Comparison of ENCODE assay signal across 9 cellular contexts in the genomic region with DNA sequence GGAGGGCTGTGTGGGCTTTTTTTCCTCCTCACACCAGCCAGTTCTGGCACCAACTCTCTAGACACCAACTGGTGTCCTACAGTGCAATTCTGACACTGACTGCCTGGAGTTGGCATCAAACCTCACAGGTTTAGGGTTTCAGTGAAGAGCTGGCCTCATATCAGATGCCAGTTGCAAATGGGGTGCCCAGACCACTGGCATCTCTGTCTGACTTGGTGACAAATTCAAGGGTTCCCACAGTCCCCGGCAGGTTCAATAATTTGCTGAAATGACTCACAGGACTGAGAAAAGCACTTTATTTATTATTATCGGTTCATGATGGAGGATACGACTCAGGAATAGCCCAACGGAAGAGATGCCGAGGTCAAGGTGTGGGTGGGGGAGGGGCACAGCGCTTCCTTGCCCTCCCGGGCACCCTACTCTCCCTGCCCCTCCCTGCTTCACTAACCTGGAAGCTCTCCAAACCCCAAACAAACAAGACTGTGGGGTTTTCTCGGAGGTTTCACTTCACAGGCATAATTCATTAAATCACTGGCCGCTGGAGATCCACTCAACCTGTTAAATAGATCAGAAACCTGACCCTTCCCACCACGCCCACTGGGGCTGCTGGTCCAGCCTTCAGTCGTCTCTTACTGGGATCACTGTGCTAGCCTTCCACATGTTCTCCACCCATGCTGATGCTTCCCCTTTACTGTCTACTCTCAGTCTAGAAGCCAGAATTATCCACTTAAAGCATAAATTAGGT. TPM values are rescaled to one million over a fixed set of nuclear protein-coding genes. Genes with fewer than 3 reads are reported as not detected.
A peak's percentile ranks its signal among the peaks of the same experiment; 100 is the strongest.
DNase-seq lines count a peak whose midpoint lies in the region; ATAC-seq, FAIRE-seq and TF ChIP-seq lines count a peak whose summit lies in the region.
"Had no signal": no experiment of that assay in that cellular context is flagged by ENCODE, and none has a peak within 500 bp of the region (broad histone marks: within the 10 kb centered on the region; RNA-seq: fewer than 3 reads in every experiment).

No MANE protein-coding gene starts in this region.

- H3K4me2 ChIP-seq in keratinocyte (ENCODE audit: control insufficient read depth, extremely low read depth, insufficient read depth, low read depth, low read length): peak overlapping the region; percentile 91

- H3K4me3 ChIP-seq in AG04450 (ENCODE audit: low read depth, low read length) (no peak overlapping the region), keratinocyte (ENCODE audit: control insufficient read depth in 2 of 3, extremely low read depth in 1 of 3, insufficient read depth in 2 of 3, low read depth in 1 of 3, low read length in 3 of 3) (no peak overlapping the region)

- TF ChIP-seq POLR2A in H54 (IDR thresholded peaks at IDR 0.05; ENCODE audit: low read depth, low read length): no peak

- no peaks in the 10 kb centered on the region for H4K20me1 ChIP-seq in keratinocyte (ENCODE audit: control insufficient read depth, extremely low read depth, insufficient read depth, low read length)

- peaks cover 14% of the 10 kb centered on the region for H3K4me1 Mint-ChIP-seq in WTC11

- FAIRE-seq in keratinocyte (lab: Jason Lieb, UNC) (peak; percentile 53), H54 (lab: Jason Lieb, UNC) (no peak)
- FAIRE-seq: TTC549 had no signal

- H3K27me3 ChIP-seq in AG04450 (ENCODE audit: control insufficient read depth, insufficient read depth, low read length): no peaks in the 10 kb centered on the region
- H3K27me3 ChIP-seq in keratinocyte (ENCODE audit: control insufficient read depth, extremely low read depth, insufficient read depth, low read length): no peaks in the 10 kb centered on the region

- DNase-seq in AG04450 (ENCODE audit: low read depth, low spot score) (no peak), H4 (ENCODE audit: low spot score) (peak; percentile 14), WTC11 (ENCODE audit: low spot score) (no peak), keratinocyte (ENCODE audit: low read depth, low spot score) (no peak), OCI-M2 (lab: John Stamatoyannopoulos, UW; ENCODE audit: unreplicated experiment) (no peak), H54 (ENCODE audit: insufficient read length, low spot score) (no peak), RKO (ENCODE audit: low spot score) (no peak)

- no peaks in the 10 kb centered on the region for H3K9me3 Mint-ChIP-seq in WTC11

- H3K27ac ChIP-seq in AG04450 (ENCODE audit: low read depth, low read length) (peak overlapping the region; percentile 61), keratinocyte (ENCODE audit: control insufficient read depth, insufficient read depth, low read length) (peak overlapping the region; percentile 85)

- H3K9me1 ChIP-seq in keratinocyte (ENCODE audit: control insufficient read depth, extremely low read depth, insufficient read depth, low read length): peaks cover 3% of the 10 kb centered on the region

- dilution Hi-C loops in keratinocyte (cut with MboI; ENCODE audit: extremely low pct_ligation_motif_present, low sequenced_read_pairs): no loop called here

- peaks cover 5 to 13% of the 10 kb centered on the region in 2 experiments for H3K36me3 ChIP-seq in keratinocyte (ENCODE audit: control insufficient read depth in 2 of 2, extremely low read depth in 1 of 2, insufficient read depth in 2 of 2, low read length in 2 of 2)

- no peak overlapping the region for H2AFZ ChIP-seq in keratinocyte (ENCODE audit: control insufficient read depth, low read length)

- H3K27ac Mint-ChIP-seq in WTC11: peak overlapping the region; percentile 38; the same call in 1 of the 2 replicates

- H3K79me2 ChIP-seq in keratinocyte (ENCODE audit: control insufficient read depth, insufficient read depth, low read length): peaks cover 5% of the 10 kb centered on the region

- TF ChIP-seq CTCF in AG04450 (IDR thresholded peaks at IDR 0.05; ENCODE audit: low read depth, low read length) (no peak), WTC11 (IDR thresholded peaks at IDR 0.05) (no peak), keratinocyte (optimal IDR thresholded peaks at IDR 0.05 in 1 of 3, IDR thresholded peaks at IDR 0.05 in 1 of 3, conservative IDR thresholded peaks at IDR 0.05 in 1 of 3; ENCODE audit: extremely low read depth in 1 of 3, insufficient read depth in 2 of 3, low read length in 3 of 3) (no peak)

- H3K9me3 ChIP-seq in AG04450 (ENCODE audit: control insufficient read depth, insufficient read depth, low read length): no peaks in the 10 kb centered on the region; the same call in 1 of the 2 replicates
- no peaks in the 10 kb centered on the region for H3K9me3 ChIP-seq in keratinocyte (ENCODE audit: control insufficient read depth, low read depth, low read length)

- CTCF ChIA-PET in AG04450 (lab: Charles Lee): interaction anchor here (0.7 to 1.3 kb wide), 6 partner anchors 117 to 1257 kb away, joined by 3 to 7 read pairs (median 5); partner anchors contain the start of gene AIPL1
- CTCF ChIA-PET in WTC11 (lab: Charles Lee): no interaction called here

- no peaks in the 10 kb centered on the region for H3K27me3 Mint-ChIP-seq in WTC11 (ENCODE audit: low read depth)

- H3K9ac ChIP-seq in keratinocyte (ENCODE audit: control insufficient read depth, extremely low read depth, insufficient read depth, low read length): peak overlapping the region; percentile 22

- H3K4me1 ChIP-seq in keratinocyte (ENCODE audit: control insufficient read depth, extremely low read depth, insufficient read depth, low read length): peaks cover 32% of the 10 kb centered on the region

- POLR2A ChIA-PET in AG04450 (lab: Yijun Ruan, JAX): no interaction called here
- POLR2A ChIA-PET in WTC11 (lab: Charles Lee): no interaction called here

- H3K36me3 Mint-ChIP-seq in WTC11: no peaks in the 10 kb centered on the region

- no peak overlapping the region for H3K4me3 Mint-ChIP-seq in WTC11

- ATAC-seq in WTC11: no peak
- no peak for ATAC-seq in GM18520 (IDR thresholded peaks at IDR 0.05; ENCODE audit: unreplicated experiment)

TF ChIP-seq in WTC11, 78 proteins besides CTCF, POLR2A, EP300 and RAD21 (continues in another document):
- TF ChIP-seq ZSCAN18 (CRISPR knock-in tag; IDR thresholded peaks at IDR 0.05) (no peak), CREB1 (CRISPR knock-in tag; IDR thresholded peaks at IDR 0.05) (no peak), OVOL2 (CRISPR knock-in tag; IDR thresholded peaks at IDR 0.05; ENCODE audit: borderline replicate concordance) (no peak), NR1H2 (CRISPR knock-in tag; IDR thresholded peaks at IDR 0.05) (no peak), ZNF423 (CRISPR knock-in tag; IDR thresholded peaks at IDR 0.05) (no peak), MYBL2 (CRISPR knock-in tag; IDR thresholded peaks at IDR 0.05) (no peak), GTF2I (CRISPR knock-in tag; conservative IDR thresholded peaks at IDR 0.05) (no peak), ESRRA (CRISPR knock-in tag; IDR thresholded peaks at IDR 0.05; ENCODE audit: borderline replicate concordance) (no peak), SP1 (CRISPR knock-in tag; conservative IDR thresholded peaks at IDR 0.05) (no peak), JUN (CRISPR knock-in tag; IDR thresholded peaks at IDR 0.05) (no peak), PRRX2 (CRISPR knock-in tag; IDR thresholded peaks at IDR 0.05) (no peak), SMAD4 (CRISPR knock-in tag; IDR thresholded peaks at IDR 0.05) (no peak), SOX15 (CRISPR knock-in tag; IDR thresholded peaks at IDR 0.05) (no peak), ZNF263 (CRISPR knock-in tag; IDR thresholded peaks at IDR 0.05; ENCODE audit: low read depth) (no peak), ZBTB21 (CRISPR knock-in tag; IDR thresholded peaks at IDR 0.05; ENCODE audit: borderline replicate concordance) (no peak), IRF2 (CRISPR knock-in tag; IDR thresholded peaks at IDR 0.05; ENCODE audit: borderline replicate concordance, low read depth) (no peak)

RNA-seq across cellular contexts. Expression of gene NLRP1, which starts 1.7 kb away (rescaled TPM):
- polyA plus RNA-seq in AG04450 (2011; rRNA removed) (73.2 and 80.5 TPM in 2 replicates), keratinocyte (20.1 to 31.5 TPM (median 22.1 TPM) in 3 replicates)
- 26.4 and 29.2 TPM in 2 replicates for polyA minus RNA-seq in AG04450 (2011; rRNA and poly(A)+ RNA removed)
- 11.6 and 11.7 TPM in 2 replicates for total RNA-seq in H4 (2014; rRNA removed; shearing (Covaris generic))
- total RNA-seq in WTC11 (2021): 16.6 to 17.9 TPM (median 17.6 TPM) in 3 replicates
- polyA plus RNA-seq in keratinocyte (2011; ENCODE audit: low read depth): 15.7 TPM
- 11.9 and 12.5 TPM in 2 replicates for polyA plus RNA-seq in keratinocyte (2011; cell fraction: cytosol; rRNA removed)
- polyA plus RNA-seq in keratinocyte (2011; cell fraction: nucleus; rRNA removed): 114 and 137 TPM in 2 replicates
- 21.2 and 28.3 TPM in 2 replicates for polyA plus RNA-seq in keratinocyte (2012; ENCODE audit: low replicate concordance)
- polyA minus RNA-seq in keratinocyte: 27.9 to 31.2 TPM (median 30.7 TPM) in 3 replicates
- 11.7 TPM for polyA minus RNA-seq in keratinocyte (2011; cell fraction: cytosol; rRNA and poly(A)+ RNA removed)
- 47.2 and 64.7 TPM in 2 replicates for polyA minus RNA-seq in keratinocyte (2011; cell fraction: nucleus; rRNA and poly(A)+ RNA removed)
